In genomic region chr13:77416666-77417212, GRCh38 we compare ENCODE assay signal across 1 cellular context.
TF ChIP-seq lines count a peak whose summit lies in the region.

No MANE protein-coding gene starts in this region.

TF ChIP-seq in GM12878, 131 proteins besides CTCF, POLR2A, EP300 and RAD21 (continued from another document):
- 0 out of 2 replicates have a peak, but pooled peaks have one; percentile 13 for TF ChIP-seq ZBTB33 (IDR thresholded peaks at IDR 0.05)
- TF ChIP-seq RELA (IDR thresholded peaks at IDR 0.05; ENCODE audit: borderline replicate concordance, partially characterized antibody): no peak
- TF ChIP-seq CREM (IDR thresholded peaks at IDR 0.05; ENCODE audit: low read depth): no peak
- TF ChIP-seq RCOR1 (conservative IDR thresholded peaks at IDR 0.05; ENCODE audit: low read depth, low read length): no peak
- peak; percentile 36; the same call in 1 of the 2 replicates for TF ChIP-seq SPI1 (IDR thresholded peaks at IDR 0.05; ENCODE audit: borderline replicate concordance, insufficient read depth, low read depth, low read length)
